ENCODE assay signal across 1 cellular context in the genomic region with DNA sequence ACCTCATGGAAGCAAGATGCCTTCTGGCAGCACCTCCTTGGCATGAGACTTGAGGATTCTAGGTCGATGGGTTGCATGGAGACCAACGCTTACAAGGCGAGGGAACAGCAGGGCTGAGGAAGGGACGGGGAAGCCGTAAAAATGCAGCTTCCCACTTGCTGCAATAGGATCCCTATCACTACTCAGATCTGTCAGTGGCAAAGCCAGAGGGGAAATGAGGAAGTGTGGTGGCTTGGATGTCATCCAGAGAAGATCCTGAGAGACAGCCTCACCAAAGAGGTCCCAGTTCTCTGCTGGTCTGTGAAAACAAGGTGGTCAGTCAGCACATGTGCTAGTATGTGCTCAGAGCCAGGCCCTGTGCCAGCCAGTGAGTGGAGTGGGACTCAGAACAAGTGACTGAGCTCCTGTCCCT.
TF ChIP-seq lines count a peak whose summit lies in the region.

No MANE protein-coding gene starts in this region.

TF ChIP-seq in IMR-90, 13 proteins besides CTCF, POLR2A, EP300 and RAD21 (continued from another document):
- TF ChIP-seq, protein P1, sequence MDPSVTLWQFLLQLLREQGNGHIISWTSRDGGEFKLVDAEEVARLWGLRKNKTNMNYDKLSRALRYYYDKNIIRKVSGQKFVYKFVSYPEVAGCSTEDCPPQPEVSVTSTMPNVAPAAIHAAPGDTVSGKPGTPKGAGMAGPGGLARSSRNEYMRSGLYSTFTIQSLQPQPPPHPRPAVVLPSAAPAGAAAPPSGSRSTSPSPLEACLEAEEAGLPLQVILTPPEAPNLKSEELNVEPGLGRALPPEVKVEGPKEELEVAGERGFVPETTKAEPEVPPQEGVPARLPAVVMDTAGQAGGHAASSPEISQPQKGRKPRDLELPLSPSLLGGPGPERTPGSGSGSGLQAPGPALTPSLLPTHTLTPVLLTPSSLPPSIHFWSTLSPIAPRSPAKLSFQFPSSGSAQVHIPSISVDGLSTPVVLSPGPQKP (IDR thresholded peaks at IDR 0.05; ENCODE audit: borderline replicate concordance, low read depth, low read length): no peak
- TF ChIP-seq, protein P2, sequence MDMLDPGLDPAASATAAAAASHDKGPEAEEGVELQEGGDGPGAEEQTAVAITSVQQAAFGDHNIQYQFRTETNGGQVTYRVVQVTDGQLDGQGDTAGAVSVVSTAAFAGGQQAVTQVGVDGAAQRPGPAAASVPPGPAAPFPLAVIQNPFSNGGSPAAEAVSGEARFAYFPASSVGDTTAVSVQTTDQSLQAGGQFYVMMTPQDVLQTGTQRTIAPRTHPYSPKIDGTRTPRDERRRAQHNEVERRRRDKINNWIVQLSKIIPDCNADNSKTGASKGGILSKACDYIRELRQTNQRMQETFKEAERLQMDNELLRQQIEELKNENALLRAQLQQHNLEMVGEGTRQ (IDR thresholded peaks at IDR 0.05; ENCODE audit: low read depth, low read length): no peak
- no peak for TF ChIP-seq CEBPB (IDR thresholded peaks at IDR 0.05; ENCODE audit: low read depth, low read length)
- TF ChIP-seq MXI1 (IDR thresholded peaks at IDR 0.05; ENCODE audit: borderline replicate concordance, low read depth, low read length): no peak
- no peak for TF ChIP-seq MAFK (IDR thresholded peaks at IDR 0.05; ENCODE audit: low read depth, low read length)
- no peak for TF ChIP-seq FOS (IDR thresholded peaks at IDR 0.05; ENCODE audit: low read depth, low read length)
